ENCODE assay signal across 8 cellular contexts in the genomic region with DNA sequence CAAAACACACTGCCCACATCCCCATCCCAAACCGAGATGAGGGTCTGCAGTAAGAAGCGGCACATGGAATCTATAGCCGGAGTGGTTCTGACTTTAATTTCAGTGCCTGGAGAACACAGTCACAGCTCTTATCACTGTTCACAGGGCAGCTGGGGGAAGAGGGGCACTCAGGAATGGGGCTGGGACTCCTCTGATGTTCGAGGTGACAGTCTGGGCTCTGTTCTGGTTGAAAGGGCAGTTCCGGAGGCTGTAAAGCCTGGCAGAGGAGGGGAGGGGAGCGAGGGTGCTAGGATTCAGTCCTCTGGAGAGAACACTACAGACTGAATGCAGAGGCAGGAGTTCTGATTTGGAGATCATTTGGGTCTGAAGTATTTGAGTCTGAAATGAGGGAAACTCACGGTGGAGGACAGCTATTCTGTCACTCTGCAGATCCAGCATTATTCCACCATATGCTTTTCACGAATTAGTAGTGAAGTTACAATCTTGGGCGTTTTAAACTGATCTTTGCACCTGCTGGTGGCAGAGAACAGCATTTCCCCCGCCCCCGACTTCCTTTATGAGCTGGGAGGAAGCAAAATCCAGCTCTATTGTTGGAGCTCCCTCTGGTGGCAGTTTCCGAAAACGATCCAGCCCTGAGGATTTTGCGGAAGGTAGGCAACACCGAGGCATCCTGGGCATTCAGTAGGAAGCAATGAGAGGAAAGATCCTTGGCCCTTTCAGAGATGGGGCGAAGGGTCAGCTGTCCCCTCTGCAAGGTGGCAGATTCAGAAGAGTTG. TPM values are rescaled to one million over a fixed set of nuclear protein-coding genes. Genes with fewer than 3 reads are reported as not detected.
A peak's percentile ranks its signal among the peaks of the same experiment; 100 is the strongest.
DNase-seq lines count a peak whose midpoint lies in the region; ATAC-seq and TF ChIP-seq lines count a peak whose summit lies in the region.

No MANE protein-coding gene starts in this region.

- ATAC-seq in GM19351 (IDR thresholded peaks at IDR 0.05; ENCODE audit: unreplicated experiment) (peak; percentile 76), HG03460 (IDR thresholded peaks at IDR 0.05; ENCODE audit: unreplicated experiment) (peak; percentile 85)

- peak overlapping the region; percentile 81 to 92 for H3K4me3 Mint-ChIP-seq in CD14-positive monocyte

- H3K9ac ChIP-seq in endocrine pancreas (ENCODE audit: control insufficient read depth, insufficient read depth, low read length) = no peak overlapping the region

- H3K27me3 Mint-ChIP-seq in CD14-positive monocyte (ENCODE audit: low read depth in 3 of 3) = peaks cover 60 to 70% (median 60%) of the 10 kb centered on the region in 3 donors

- peaks cover under 1% of the 10 kb centered on the region for H3K27me3 ChIP-seq in endocrine pancreas (ENCODE audit: control insufficient read depth, insufficient read depth, low read length)

- H3K36me3 ChIP-seq in endocrine pancreas (ENCODE audit: control insufficient read depth, insufficient read depth, low read length) = no peaks in the 10 kb centered on the region

- peak overlapping the region; percentile 70 for H3K4me3 ChIP-seq in endocrine pancreas (ENCODE audit: control insufficient read depth, insufficient read depth, low read length)

- no peaks in the 10 kb centered on the region for H3K36me3 Mint-ChIP-seq in CD14-positive monocyte

- TF ChIP-seq CTCF in CD14-positive monocyte (IDR thresholded peaks at IDR 0.05) = peak; percentile 77

- no peaks in the 10 kb centered on the region for H3K9me3 ChIP-seq in endocrine pancreas (ENCODE audit: control insufficient read depth, low read length)

- H3K4me1 ChIP-seq in endocrine pancreas (ENCODE audit: control insufficient read depth, insufficient read depth, low read length) = no peaks in the 10 kb centered on the region

- DNase-seq in CD14-positive monocyte (ENCODE audit: low spot score) = peak; percentile 73
- peak; percentile 83 for DNase-seq in NCI-H69 (lab: John Stamatoyannopoulos, UW)
- DNase-seq in activated CD8-positive, alpha-beta memory T cell treated with anti-CD3 and anti-CD28 coated beads for 1 hour (ENCODE audit: extremely low read depth in 1 of 2, low read depth in 1 of 2) = peak; percentile 54 to 63
- peak; percentile 79 for DNase-seq in middle frontal gyrus (ENCODE audit: extremely low spot score, low spot score)
- peak; percentile 49 to 74 for DNase-seq in stimulated activated CD8-positive, alpha-beta memory T cell treated with anti-CD3 and anti-CD28 coated beads, Interleukin-15, amount 100 ng/mL, for 4 hours (ENCODE audit: low read depth in 2 of 2)

- H3K9me3 Mint-ChIP-seq in CD14-positive monocyte = peaks cover 0 to 2% (median 0%) of the 10 kb centered on the region in 7 donors

- intact Hi-C loops in CD14-positive monocyte (cut with micrococcal nuclease) = loop anchor here (2.0 to 5.0 kb wide), 3 partner anchors 376 to 492 kb away; no protein-coding TSS in a partner anchor

- H3K4me1 Mint-ChIP-seq in CD14-positive monocyte = peaks cover 17% of the 10 kb centered on the region

- H3K27ac Mint-ChIP-seq in CD14-positive monocyte = no peak overlapping the region

RNA-seq across cellular contexts. Expression of gene KCNK18, which starts 22.7 kb away (rescaled TPM):
- not detected for polyA plus RNA-seq in CD14-positive monocyte

RNA-seq across cellular contexts. Expression of gene VAX1, which starts 36.6 kb away (rescaled TPM):
- not detected for polyA plus RNA-seq in CD14-positive monocyte

Comparison
In these comparisons a context has a peak if more than half of its experiments do, and no peak if none do; other contexts are left out.
1. Peak in every context shown above with its lines: DNase-seq, ATAC-seq and H3K4me3 ChIP-seq.